Comparison of ENCODE assay signal across 14 cellular contexts in genomic region chr1:31668303-31668883, GRCh38. TPM values are rescaled to one million over a fixed set of nuclear protein-coding genes. Genes with fewer than 3 reads are reported as not detected.
"Had no signal": no experiment of that assay in that cellular context is flagged by ENCODE, and none has a peak within 500 bp of the region (broad histone marks: within the 10 kb centered on the region; RNA-seq: fewer than 3 reads in every experiment).

No MANE protein-coding gene starts in this region.

- H3K27me3 ChIP-seq: colonic mucosa had no signal

- H3K9me3 ChIP-seq: colonic mucosa, thoracic aorta had no signal

- H3K4me3 ChIP-seq: colonic mucosa, thoracic aorta had no signal

- H3K36me3 ChIP-seq: colonic mucosa had no signal

- H3K4me3 Mint-ChIP-seq: activated T-helper 1 cell treated with anti-CD3 and anti-CD28 coated beads, Interleukin-12 subunit alpha, Interleukin-12 subunit beta, Interleukin-2, Interleukin-4 antibody, amounts not matched to agents 30 ng/mL and 10 ng/mL and 1 ng/mL, durations not matched to agents 14 hours and 24 hours and 36 hours had no signal

- H3K9me3 Mint-ChIP-seq: activated T-helper 1 cell treated with anti-CD3 and anti-CD28 coated beads, Interleukin-12 subunit alpha, Interleukin-12 subunit beta, Interleukin-2, Interleukin-4 antibody, amounts not matched to agents 30 ng/mL and 10 ng/mL and 1 ng/mL, durations not matched to agents 14 hours and 24 hours and 36 hours had no signal

- DNase-seq: activated CD4-positive, alpha-beta T cell treated with anti-CD3 and anti-CD28 coated beads, Interleukin-2, amount 50 U/mL, for 1 hour; colonic mucosa; hippocampal formation; kidney glomerular epithelial cell; mesenchymal stem cell; stimulated activated CD4-positive, alpha-beta T cell treated with anti-CD3 and anti-CD28 coated beads, Interleukin-2, amount 100 ng/mL, for 24 hours; SW 1271 had no signal

- H3K27ac Mint-ChIP-seq: activated T-helper 1 cell treated with anti-CD3 and anti-CD28 coated beads, Interleukin-12 subunit alpha, Interleukin-12 subunit beta, Interleukin-2, Interleukin-4 antibody, amounts not matched to agents 30 ng/mL and 10 ng/mL and 1 ng/mL, durations not matched to agents 14 hours and 24 hours and 36 hours had no signal

RNA-seq across cellular contexts. Expression of gene COL16A1, which starts 35.4 kb away (rescaled TPM):
- total RNA-seq: activated CD8-positive, alpha-beta memory T cell treated with anti-CD3 and anti-CD28 coated beads for 36 hours; activated T-helper 1 cell treated with anti-CD3 and anti-CD28 coated beads, Interleukin-12 subunit alpha, Interleukin-12 subunit beta, Interleukin-2, Interleukin-4 antibody, amounts not matched to agents 30 ng/mL and 10 ng/mL and 1 ng/mL, durations not matched to agents 14 hours and 24 hours and 36 hours; T-helper 2 cell treated with Interferon-gamma antibody and Interleukin-4, amounts not matched to agents 100 ng/mL and 5 ng/mL, for 36 hours had no signal

RNA-seq across cellular contexts. Expression of gene HCRTR1, which starts 50.9 kb away (rescaled TPM):
- total RNA-seq: activated CD8-positive, alpha-beta memory T cell treated with anti-CD3 and anti-CD28 coated beads for 36 hours; activated T-helper 1 cell treated with anti-CD3 and anti-CD28 coated beads, Interleukin-12 subunit alpha, Interleukin-12 subunit beta, Interleukin-2, Interleukin-4 antibody, amounts not matched to agents 30 ng/mL and 10 ng/mL and 1 ng/mL, durations not matched to agents 14 hours and 24 hours and 36 hours; astrocyte; colonic mucosa; esophagus mucosa; liver; T-helper 2 cell treated with Interferon-gamma antibody and Interleukin-4, amounts not matched to agents 100 ng/mL and 5 ng/mL, for 36 hours; thoracic aorta had no signal
